In genomic region chrX:11130142-11130541, GRCh38 we compare ENCODE assay signal across 7 cellular contexts.
"Had no signal": no experiment of that assay in that cellular context is flagged by ENCODE, and none has a peak within 500 bp of the region (broad histone marks: within the 10 kb centered on the region; RNA-seq: fewer than 3 reads in every experiment).

No MANE protein-coding gene starts in this region.

- DNase-seq: H9, HCEC 1CT had no signal

- H3K36me3 Mint-ChIP-seq: IgD-negative memory B cell had no signal

- H3K9me3 Mint-ChIP-seq: GM23338, IgD-negative memory B cell had no signal

- H2AFZ ChIP-seq: GM23338 had no signal

- H3K27me3 Mint-ChIP-seq: IgD-negative memory B cell had no signal

- H3K27ac ChIP-seq: HL-60 had no signal

- H3K4me2 ChIP-seq: GM23338 had no signal

- H3K27ac Mint-ChIP-seq: GM23338, H9, IgD-negative memory B cell had no signal

- FAIRE-seq: H54, HepG2 had no signal

- ATAC-seq: GM23338, HepG2 had no signal

- H3K4me3 ChIP-seq: GM23338 had no signal

- H3K4me3 Mint-ChIP-seq: GM23338, H9, IgD-negative memory B cell had no signal
